ENCODE assay signal across 1 cellular context in the genomic region with DNA sequence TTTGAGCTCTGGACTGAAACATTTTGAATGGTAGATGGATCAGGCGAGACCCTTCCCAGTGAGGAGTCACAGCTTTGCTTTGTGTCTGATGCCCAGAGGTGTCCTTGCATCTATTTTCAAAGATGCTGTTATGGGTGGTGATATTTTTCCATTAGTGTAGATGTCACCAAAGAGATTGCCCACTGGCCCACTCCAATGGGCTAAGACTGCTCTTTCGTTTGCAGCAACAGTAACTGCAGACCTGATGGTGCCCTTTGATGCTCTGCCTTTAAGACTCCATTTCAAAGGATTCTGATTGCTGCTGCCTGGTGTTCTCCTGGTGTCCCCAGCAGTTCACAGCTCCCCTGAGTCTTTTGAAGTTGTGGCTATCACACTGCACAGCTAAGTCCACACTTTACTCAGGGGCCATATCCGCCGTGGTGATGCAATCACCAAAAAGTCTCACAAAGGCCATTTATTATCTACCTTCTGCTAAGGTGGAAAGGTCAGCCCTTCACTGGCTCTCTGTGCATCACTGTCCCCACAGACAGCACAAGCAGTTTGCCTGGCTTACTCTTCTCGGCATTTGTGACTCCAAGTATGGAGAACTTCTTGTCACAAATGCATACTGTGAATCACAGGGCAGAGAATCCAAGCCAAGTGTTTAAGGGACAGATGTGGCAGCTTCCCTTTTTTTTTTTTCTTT.
TF ChIP-seq lines count a peak whose summit lies in the region.

No MANE protein-coding gene starts in this region.

TF ChIP-seq in HepG2, 621 proteins besides CTCF, POLR2A, EP300 and RAD21 (continued from another document and continues in another):
- peak; percentile 99 for TF ChIP-seq ZNF232 (CRISPR knock-in tag; IDR thresholded peaks at IDR 0.05; ENCODE audit: borderline replicate concordance)
- TF ChIP-seq ZSCAN12 (CRISPR knock-in tag; IDR thresholded peaks at IDR 0.05): no peak
- TF ChIP-seq ZNF333 (CRISPR knock-in tag; IDR thresholded peaks at IDR 0.05; ENCODE audit: borderline replicate concordance): no peak
- no peak for TF ChIP-seq ZNF326 (CRISPR knock-in tag; IDR thresholded peaks at IDR 0.05; ENCODE audit: borderline replicate concordance)
- TF ChIP-seq NFAT5 (CRISPR knock-in tag; IDR thresholded peaks at IDR 0.05): 0 out of 2 replicates have a peak, but pooled peaks have one; percentile 68
- TF ChIP-seq, protein P1, sequence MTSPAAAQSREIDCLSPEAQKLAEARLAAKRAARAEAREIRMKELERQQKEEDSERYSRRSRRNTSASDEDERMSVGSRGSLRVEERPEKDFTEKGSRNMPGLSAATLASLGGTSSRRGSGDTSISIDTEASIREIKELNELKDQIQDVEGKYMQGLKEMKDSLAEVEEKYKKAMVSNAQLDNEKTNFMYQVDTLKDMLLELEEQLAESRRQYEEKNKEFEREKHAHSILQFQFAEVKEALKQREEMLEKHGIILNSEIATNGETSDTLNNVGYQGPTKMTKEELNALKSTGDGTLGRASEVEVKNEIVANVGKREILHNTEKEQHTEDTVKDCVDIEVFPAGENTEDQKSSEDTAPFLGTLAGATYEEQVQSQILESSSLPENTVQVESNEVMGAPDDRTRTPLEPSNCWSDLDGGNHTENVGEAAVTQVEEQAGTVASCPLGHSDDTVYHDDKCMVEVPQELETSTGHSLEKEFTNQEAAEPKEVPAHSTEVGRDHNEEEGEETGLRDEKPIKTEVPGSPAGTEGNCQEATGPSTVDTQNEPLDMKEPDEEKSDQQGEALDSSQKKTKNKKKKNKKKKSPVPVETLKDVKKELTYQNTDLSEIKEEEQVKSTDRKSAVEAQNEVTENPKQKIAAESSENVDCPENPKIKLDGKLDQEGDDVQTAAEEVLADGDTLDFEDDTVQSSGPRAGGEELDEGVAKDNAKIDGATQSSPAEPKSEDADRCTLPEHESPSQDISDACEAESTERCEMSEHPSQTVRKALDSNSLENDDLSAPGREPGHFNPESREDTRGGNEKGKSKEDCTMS (CRISPR knock-in tag; conservative IDR thresholded peaks at IDR 0.05): peak; percentile 73; the same call in 1 of the 2 replicates
- TF ChIP-seq ZNF704 (CRISPR knock-in tag; IDR thresholded peaks at IDR 0.05; ENCODE audit: borderline replicate concordance): no peak
- TF ChIP-seq HDAC2 (CRISPR knock-in tag; IDR thresholded peaks at IDR 0.05): peak; percentile 100
- 0 out of 2 replicates have a peak, but pooled peaks have one; percentile 65 for TF ChIP-seq ZNF44 (CRISPR knock-in tag; IDR thresholded peaks at IDR 0.05)
- no peak for TF ChIP-seq MZF1 (CRISPR knock-in tag; IDR thresholded peaks at IDR 0.05; ENCODE audit: borderline replicate concordance)
- peak; percentile 96 for TF ChIP-seq KDM6A (CRISPR knock-in tag; IDR thresholded peaks at IDR 0.05; ENCODE audit: low read depth)
- TF ChIP-seq NR3C1 (CRISPR knock-in tag; IDR thresholded peaks at IDR 0.05): no peak
- TF ChIP-seq ASH2L (IDR thresholded peaks at IDR 0.05; ENCODE audit: insufficient read length, low read depth, low read length): peak; percentile 87
- peak; percentile 43; the same call in 1 of the 2 replicates for TF ChIP-seq FOXP1 (IDR thresholded peaks at IDR 0.05)
- peak; percentile 97 for TF ChIP-seq FOXP1 (CRISPR knock-in tag; IDR thresholded peaks at IDR 0.05)
- no peak for TF ChIP-seq SETDB1 (CRISPR knock-in tag; IDR thresholded peaks at IDR 0.05; ENCODE audit: borderline replicate concordance)
- TF ChIP-seq WIZ (CRISPR knock-in tag; IDR thresholded peaks at IDR 0.05): no peak; the same call in 1 of the 2 replicates
- TF ChIP-seq ZNF121 (CRISPR knock-in tag; IDR thresholded peaks at IDR 0.05): peak; percentile 77; the same call in 1 of the 2 replicates
- no peak for TF ChIP-seq NBN (conservative IDR thresholded peaks at IDR 0.05)
- TF ChIP-seq KLF12 (CRISPR knock-in tag; IDR thresholded peaks at IDR 0.05; ENCODE audit: borderline replicate concordance): peak; percentile 33; the same call in 1 of the 2 replicates
- peak; percentile 67 for TF ChIP-seq TGIF2 (CRISPR knock-in tag; IDR thresholded peaks at IDR 0.05)
- no peak for TF ChIP-seq ZNF549 (CRISPR knock-in tag; IDR thresholded peaks at IDR 0.05)
- peak; percentile 95 for TF ChIP-seq MLX (CRISPR knock-in tag; IDR thresholded peaks at IDR 0.05)
- no peak for TF ChIP-seq TAF15 (IDR thresholded peaks at IDR 0.05; ENCODE audit: low read depth, low read length, poor library complexity, severe bottlenecking)
- TF ChIP-seq RXRA (CRISPR knock-in tag; IDR thresholded peaks at IDR 0.05): peak; percentile 99
- TF ChIP-seq, protein P2, sequence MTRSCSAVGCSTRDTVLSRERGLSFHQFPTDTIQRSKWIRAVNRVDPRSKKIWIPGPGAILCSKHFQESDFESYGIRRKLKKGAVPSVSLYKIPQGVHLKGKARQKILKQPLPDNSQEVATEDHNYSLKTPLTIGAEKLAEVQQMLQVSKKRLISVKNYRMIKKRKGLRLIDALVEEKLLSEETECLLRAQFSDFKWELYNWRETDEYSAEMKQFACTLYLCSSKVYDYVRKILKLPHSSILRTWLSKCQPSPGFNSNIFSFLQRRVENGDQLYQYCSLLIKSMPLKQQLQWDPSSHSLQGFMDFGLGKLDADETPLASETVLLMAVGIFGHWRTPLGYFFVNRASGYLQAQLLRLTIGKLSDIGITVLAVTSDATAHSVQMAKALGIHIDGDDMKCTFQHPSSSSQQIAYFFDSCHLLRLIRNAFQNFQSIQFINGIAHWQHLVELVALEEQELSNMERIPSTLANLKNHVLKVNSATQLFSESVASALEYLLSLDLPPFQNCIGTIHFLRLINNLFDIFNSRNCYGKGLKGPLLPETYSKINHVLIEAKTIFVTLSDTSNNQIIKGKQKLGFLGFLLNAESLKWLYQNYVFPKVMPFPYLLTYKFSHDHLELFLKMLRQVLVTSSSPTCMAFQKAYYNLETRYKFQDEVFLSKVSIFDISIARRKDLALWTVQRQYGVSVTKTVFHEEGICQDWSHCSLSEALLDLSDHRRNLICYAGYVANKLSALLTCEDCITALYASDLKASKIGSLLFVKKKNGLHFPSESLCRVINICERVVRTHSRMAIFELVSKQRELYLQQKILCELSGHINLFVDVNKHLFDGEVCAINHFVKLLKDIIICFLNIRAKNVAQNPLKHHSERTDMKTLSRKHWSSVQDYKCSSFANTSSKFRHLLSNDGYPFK (CRISPR knock-in tag; IDR thresholded peaks at IDR 0.05; ENCODE audit: borderline replicate concordance): peak; percentile 76; the same call in 1 of the 2 replicates
- TF ChIP-seq, protein P3, sequence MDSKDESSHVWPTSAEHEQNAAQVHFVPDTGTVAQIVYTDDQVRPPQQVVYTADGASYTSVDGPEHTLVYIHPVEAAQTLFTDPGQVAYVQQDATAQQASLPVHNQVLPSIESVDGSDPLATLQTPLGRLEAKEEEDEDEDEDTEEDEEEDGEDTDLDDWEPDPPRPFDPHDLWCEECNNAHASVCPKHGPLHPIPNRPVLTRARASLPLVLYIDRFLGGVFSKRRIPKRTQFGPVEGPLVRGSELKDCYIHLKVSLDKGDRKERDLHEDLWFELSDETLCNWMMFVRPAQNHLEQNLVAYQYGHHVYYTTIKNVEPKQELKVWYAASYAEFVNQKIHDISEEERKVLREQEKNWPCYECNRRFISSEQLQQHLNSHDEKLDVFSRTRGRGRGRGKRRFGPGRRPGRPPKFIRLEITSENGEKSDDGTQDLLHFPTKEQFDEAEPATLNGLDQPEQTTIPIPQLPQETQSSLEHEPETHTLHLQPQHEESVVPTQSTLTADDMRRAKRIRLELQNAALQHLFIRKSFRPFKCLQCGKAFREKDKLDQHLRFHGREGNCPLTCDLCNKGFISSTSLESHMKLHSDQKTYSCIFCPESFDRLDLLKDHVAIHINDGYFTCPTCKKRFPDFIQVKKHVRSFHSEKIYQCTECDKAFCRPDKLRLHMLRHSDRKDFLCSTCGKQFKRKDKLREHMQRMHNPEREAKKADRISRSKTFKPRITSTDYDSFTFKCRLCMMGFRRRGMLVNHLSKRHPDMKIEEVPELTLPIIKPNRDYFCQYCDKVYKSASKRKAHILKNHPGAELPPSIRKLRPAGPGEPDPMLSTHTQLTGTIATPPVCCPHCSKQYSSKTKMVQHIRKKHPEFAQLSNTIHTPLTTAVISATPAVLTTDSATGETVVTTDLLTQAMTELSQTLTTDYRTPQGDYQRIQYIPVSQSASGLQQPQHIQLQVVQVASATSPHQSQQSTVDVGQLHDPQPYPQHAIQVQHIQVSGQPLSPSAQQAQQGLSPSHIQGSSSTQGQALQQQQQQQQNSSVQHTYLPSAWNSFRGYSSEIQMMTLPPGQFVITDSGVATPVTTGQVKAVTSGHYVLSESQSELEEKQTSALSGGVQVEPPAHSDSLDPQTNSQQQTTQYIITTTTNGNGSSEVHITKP (CRISPR knock-in tag; IDR thresholded peaks at IDR 0.05; ENCODE audit: low read depth): peak; percentile 86
- TF ChIP-seq ZKSCAN5 (CRISPR knock-in tag; IDR thresholded peaks at IDR 0.05): no peak
- no peak for TF ChIP-seq ARNT (IDR thresholded peaks at IDR 0.05)
- TF ChIP-seq PAF1 (CRISPR knock-in tag; IDR thresholded peaks at IDR 0.05): no peak
- no peak for TF ChIP-seq BCLAF1 (IDR thresholded peaks at IDR 0.05)
- peak; percentile 86 for TF ChIP-seq KLF6 (CRISPR knock-in tag; IDR thresholded peaks at IDR 0.05)
- peak; percentile 100 for TF ChIP-seq MED8 (CRISPR knock-in tag; IDR thresholded peaks at IDR 0.05; ENCODE audit: insufficient replicate concordance)
- peak; percentile 74 for TF ChIP-seq ARNT2 (CRISPR knock-in tag; IDR thresholded peaks at IDR 0.05; ENCODE audit: low read depth)
- peak; percentile 82 for TF ChIP-seq SAP130 (CRISPR knock-in tag; IDR thresholded peaks at IDR 0.05; ENCODE audit: low read depth)
- TF ChIP-seq DNMT1 (CRISPR knock-in tag; IDR thresholded peaks at IDR 0.05): no peak
- peak; percentile 99 for TF ChIP-seq STAT5B (CRISPR knock-in tag; IDR thresholded peaks at IDR 0.05)
